Comparison of ENCODE assay signal across 8 cellular contexts in genomic region chr14:63388766-63389431, GRCh38.
DNase-seq lines count a peak whose midpoint lies in the region; ATAC-seq and TF ChIP-seq lines count a peak whose summit lies in the region.

No MANE protein-coding gene starts in this region.

- in situ Hi-C loops in Caki2 (cut with HindIII; ENCODE audit: low pct_unique_long_range_greater_than_20kb, low sequenced_read_pairs): no loop called here

- TF ChIP-seq EP300 in SK-N-SH (IDR thresholded peaks at IDR 0.05; ENCODE audit: borderline replicate concordance in 1 of 2, low read depth in 1 of 2, low read length in 1 of 2) (no peak), sigmoid colon (IDR thresholded peaks at IDR 0.05) (no peak)

- no peak overlapping the region for H2AFZ ChIP-seq in SK-N-SH (ENCODE audit: low read depth)

- no peak for TF ChIP-seq POLR2A in sigmoid colon (IDR thresholded peaks at IDR 0.05)

- TF ChIP-seq CTCF in SK-N-SH (IDR thresholded peaks at IDR 0.05): peak; percentile 92
- TF ChIP-seq CTCF in right atrium auricular region (IDR thresholded peaks at IDR 0.05): peak; percentile 72 to 83
- TF ChIP-seq CTCF in sigmoid colon (IDR thresholded peaks at IDR 0.05): peak; percentile 74 to 80 (median 76)

- H3K4me2 ChIP-seq in SK-N-SH: no peak overlapping the region

- H3K27ac ChIP-seq in SK-N-SH (ENCODE audit: low read depth in 2 of 2, low read length in 1 of 2) (no peak overlapping the region), right atrium auricular region (no peak overlapping the region), sigmoid colon (no peak overlapping the region)

- H3K4me3 ChIP-seq in SK-N-SH (ENCODE audit: low read depth in 2 of 2, low read length in 1 of 2) (no peak overlapping the region; a peak in 1 of 4 replicates), right atrium auricular region (no peak overlapping the region), sigmoid colon (no peak overlapping the region)

- H3K9me2 ChIP-seq in SK-N-SH: no peaks in the 10 kb centered on the region

- H3F3A ChIP-seq in SK-N-SH (replicated peaks; ENCODE audit: insufficient read depth): peaks cover 11% of the 10 kb centered on the region

- peaks cover 22% of the 10 kb centered on the region for H3K36me3 Mint-ChIP-seq in activated naive CD8-positive, alpha-beta T cell treated with anti-CD3 and anti-CD28 coated beads, Interleukin-2, amount 10 ng/mL, durations not matched to agents 7 days and 5 days

- H3K79me2 ChIP-seq in SK-N-SH (ENCODE audit: insufficient read depth): no peaks in the 10 kb centered on the region

- no peaks in the 10 kb centered on the region for H3K27me3 Mint-ChIP-seq in activated naive CD8-positive, alpha-beta T cell treated with anti-CD3 and anti-CD28 coated beads, Interleukin-2, amount 10 ng/mL, durations not matched to agents 7 days and 5 days

- H3K4me1 ChIP-seq in SK-N-SH (ENCODE audit: control insufficient read depth in 1 of 2, insufficient read depth in 2 of 2, low read depth in 1 of 2, low read length in 1 of 2) (no peaks in the 10 kb centered on the region), right atrium auricular region (no peaks in the 10 kb centered on the region), sigmoid colon (no peaks in the 10 kb centered on the region)

- POLR2A ChIA-PET in SK-N-SH (lab: Yijun Ruan, JAX): interaction anchor here (0.6 to 1.1 kb wide), 4 partner anchors 33 to 472 kb away, joined by 4 to 7 read pairs (median 4); partner anchors contain the start of gene PPP2R5E
- POLR2A ChIA-PET in activated naive CD8-positive, alpha-beta T cell treated with anti-CD3 and anti-CD28 coated beads, Interleukin-2, amount 10 ng/mL, durations not matched to agents 7 days and 5 days (lab: Charles Lee): interaction anchor here (0.6 to 1.3 kb wide), 3 partner anchors 154 to 382 kb away, joined by 3 to 10 read pairs (median 4); partner anchors contain the start of gene PPP2R5E

- H3K4me1 Mint-ChIP-seq in activated naive CD8-positive, alpha-beta T cell treated with anti-CD3 and anti-CD28 coated beads, Interleukin-2, amount 10 ng/mL, durations not matched to agents 7 days and 5 days: peaks cover 17% of the 10 kb centered on the region

- peak; percentile 89 for ATAC-seq in GM19463 (IDR thresholded peaks at IDR 0.05; ENCODE audit: unreplicated experiment)
- peak; percentile 78 for ATAC-seq in activated naive CD8-positive, alpha-beta T cell treated with anti-CD3 and anti-CD28 coated beads, Interleukin-2, amount 10 ng/mL, durations not matched to agents 7 days and 5 days (ENCODE audit: low read depth)

- no peaks in the 10 kb centered on the region for H3K27me3 ChIP-seq in SK-N-SH (ENCODE audit: insufficient read depth)
- no peaks in the 10 kb centered on the region for H3K27me3 ChIP-seq in right atrium auricular region
- no peaks in the 10 kb centered on the region for H3K27me3 ChIP-seq in sigmoid colon

- TF ChIP-seq RAD21 in SK-N-SH (IDR thresholded peaks at IDR 0.05; ENCODE audit: low read length): peak; percentile 94

- CTCF ChIA-PET in SK-N-SH (lab: Yijun Ruan, JAX): interaction anchor here (0.5 to 6.0 kb wide), 59 partner anchors 9 to 383 kb away, joined by 3 to 78 read pairs (median 4); partner anchors contain the start of genes PPP2R5E and WDR89

- no peak overlapping the region for H3K27ac Mint-ChIP-seq in activated naive CD8-positive, alpha-beta T cell treated with anti-CD3 and anti-CD28 coated beads, Interleukin-2, amount 10 ng/mL, durations not matched to agents 7 days and 5 days

- no peaks in the 10 kb centered on the region for H4K20me1 ChIP-seq in SK-N-SH (ENCODE audit: insufficient read depth)

- H3K9ac ChIP-seq in SK-N-SH: no peak overlapping the region

- H3K9me3 ChIP-seq in SK-N-SH: no peaks in the 10 kb centered on the region
- no peaks in the 10 kb centered on the region for H3K9me3 ChIP-seq in right atrium auricular region
- no peaks in the 10 kb centered on the region for H3K9me3 ChIP-seq in sigmoid colon

- H3K36me3 ChIP-seq in SK-N-SH (replicated peaks in 1 of 2; ENCODE audit: control insufficient read depth in 1 of 2, insufficient read depth in 2 of 2, low read length in 1 of 2) (peaks cover 38 to 42% of the 10 kb centered on the region in 2 experiments), right atrium auricular region (peaks cover 50% of the 10 kb centered on the region), sigmoid colon (peaks cover 0 to 68% (median 15%) of the 10 kb centered on the region in 4 donors)

- WGBS in SK-N-SH (ENCODE audit: low lambda C conversion rate): 50% methylated on average over 8 of the region's 8 CpGs
- WGBS in sigmoid colon, 2 donors: 52 to 57% methylated on average over 8 of the region's 8 CpGs

- H3K9me3 Mint-ChIP-seq in activated naive CD8-positive, alpha-beta T cell treated with anti-CD3 and anti-CD28 coated beads, Interleukin-2, amount 10 ng/mL, durations not matched to agents 7 days and 5 days: no peaks in the 10 kb centered on the region

- DNase-seq in Caki2 (ENCODE audit: low read depth) (peak; percentile 18), HT1080 (ENCODE audit: low read depth) (peak; percentile 47), SK-N-SH (peak; percentile 64), right atrium auricular region (ENCODE audit: low spot score) (no peak), sigmoid colon (peak; percentile 78)
- peak; percentile 68 for DNase-seq in activated naive CD8-positive, alpha-beta T cell treated with anti-CD3 and anti-CD28 coated beads, Interleukin-2, amount 10 ng/mL, durations not matched to agents 7 days and 5 days
- DNase-seq in central memory CD4-positive, alpha-beta T cell: no peak

- no peak overlapping the region for H3K4me3 Mint-ChIP-seq in activated naive CD8-positive, alpha-beta T cell treated with anti-CD3 and anti-CD28 coated beads, Interleukin-2, amount 10 ng/mL, durations not matched to agents 7 days and 5 days

- intact Hi-C loops in sigmoid colon (cut with DNase I): loop anchor here (1.0 to 10.0 kb wide), 4 partner anchors 155 to 382 kb away; partner anchors contain the start of genes SGPP1 and WDR89

TF ChIP-seq in SK-N-SH, 30 proteins besides CTCF, POLR2A, EP300 and RAD21:
- TF ChIP-seq REST (IDR thresholded peaks at IDR 0.05; ENCODE audit: low read depth, low read length) (no peak), EZH2phosphoT487 (IDR thresholded peaks at IDR 0.05; ENCODE audit: borderline replicate concordance, low read depth) (no peak), SMC3 (IDR thresholded peaks at IDR 0.05; ENCODE audit: low read depth, low read length) (peak; percentile 92), GATA2 (CRISPR knock-in tag; IDR thresholded peaks at IDR 0.05) (no peak)

Comparison
In these comparisons a context has a peak if more than half of its experiments do, and no peak if none do; other contexts are left out.
1. DNase-seq: peak in Caki2 (single experiment), HT1080 (single experiment), SK-N-SH (single experiment), activated naive CD8-positive, alpha-beta T cell treated with anti-CD3 and anti-CD28 coated beads, Interleukin-2, amount 10 ng/mL, durations not matched to agents 7 days and 5 days (single experiment) and sigmoid colon (single experiment); none in right atrium auricular region (single experiment) and central memory CD4-positive, alpha-beta T cell (single experiment).
2. Peak in every context shown above with its lines, with median percentiles within 50 percentile points of each other: CTCF ChIP-seq.